In the genomic region with DNA sequence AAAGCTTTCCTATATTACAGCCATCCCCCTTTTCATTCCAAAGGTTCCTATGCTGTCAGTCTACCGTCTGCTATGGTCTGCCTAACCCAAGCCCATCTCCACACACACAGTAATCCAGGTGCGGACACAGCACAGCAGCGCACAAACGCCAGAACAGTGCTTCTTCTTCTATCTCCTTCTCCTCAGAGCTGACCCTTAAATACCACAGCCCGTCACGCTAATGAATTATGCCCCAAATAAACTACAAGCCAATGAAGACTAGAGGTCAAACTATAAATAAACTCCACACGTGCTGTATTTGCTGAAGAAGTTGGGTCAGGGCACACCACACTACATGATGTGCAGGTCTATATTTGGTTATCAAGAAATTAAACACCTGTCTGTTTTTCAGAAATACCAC, we compare ENCODE assay signal across 29 cellular contexts.
DNase-seq lines count a peak whose midpoint lies in the region; ATAC-seq, FAIRE-seq and TF ChIP-seq lines count a peak whose summit lies in the region.
"Had no signal": no experiment of that assay in that cellular context is flagged by ENCODE, and none has a peak within 500 bp of the region (broad histone marks: within the 10 kb centered on the region; RNA-seq: fewer than 3 reads in every experiment).

No MANE protein-coding gene starts in this region.

- no peak overlapping the region for H2AFZ ChIP-seq in GM12878 (ENCODE audit: control insufficient read depth, low read depth, low read length)

- no peak for TF ChIP-seq RAD21 in GM12878 (IDR thresholded peaks at IDR 0.05; ENCODE audit: insufficient read depth, low read depth, low read length)

- no TSS peak for BruUV-seq in GM12878 (replicated peaks; lab: Mats Ljungman, UMichigan)

- H3K27me3 ChIP-seq in H7 (ENCODE audit: control insufficient read depth, insufficient read depth, low read length) (no peaks in the 10 kb centered on the region), GM12878 (replicated peaks in 1 of 2; ENCODE audit: control insufficient read depth in 2 of 2, insufficient read depth in 2 of 2, low read length in 1 of 2) (no peaks in the 10 kb centered on the region), right cardiac atrium (ENCODE audit: control insufficient read depth, insufficient read depth) (no peaks in the 10 kb centered on the region), right lobe of liver (no peaks in the 10 kb centered on the region), stomach (no peaks in the 10 kb centered on the region)
- H3K27me3 ChIP-seq: esophagus muscularis mucosa, MG63, testis had no signal

- H3K27ac ChIP-seq in GM12878 (ENCODE audit: control insufficient read depth, insufficient read depth) (no peak overlapping the region), right cardiac atrium (ENCODE audit: low read length) (peak overlapping the region; percentile 94), right lobe of liver (no peak overlapping the region), stomach (no peak overlapping the region)
- H3K27ac ChIP-seq: esophagus muscularis mucosa, testis had no signal

- RAD21 ChIA-PET in GM12878 (lab: Charles Lee; ENCODE audit: unreplicated experiment): interaction anchor here (0.8 kb wide), 1 partner anchor 9 kb away, joined by 4 read pairs; no protein-coding TSS in a partner anchor

- H3K9me3 ChIP-seq in GM12878 (replicated peaks; ENCODE audit: control insufficient read depth, insufficient read depth, low read length) (no peaks in the 10 kb centered on the region), right cardiac atrium (ENCODE audit: control insufficient read depth, low read length) (no peaks in the 10 kb centered on the region), right lobe of liver (no peaks in the 10 kb centered on the region), stomach (no peaks in the 10 kb centered on the region)
- H3K9me3 ChIP-seq: esophagus muscularis mucosa, MG63, testis had no signal

- TF ChIP-seq POLR2A in GM12878 (IDR thresholded peaks at IDR 0.05; ENCODE audit: low read depth, low read length): no peak
- no peak for TF ChIP-seq POLR2A in right lobe of liver (IDR thresholded peaks at IDR 0.05)
- no peak for TF ChIP-seq POLR2A in stomach (IDR thresholded peaks at IDR 0.05)

- no peak for TF ChIP-seq CTCF in GM12864 (IDR thresholded peaks at IDR 0.05; ENCODE audit: low read depth, low read length, missing control alignments)
- no peak for TF ChIP-seq CTCF in GM12878 (IDR thresholded peaks at IDR 0.05 in 2 of 3, conservative IDR thresholded peaks at IDR 0.05 in 1 of 3; ENCODE audit: control insufficient read depth in 2 of 3, extremely low read depth in 1 of 3, insufficient read depth in 1 of 3, low read depth in 3 of 3, low read length in 3 of 3)
- TF ChIP-seq CTCF in right lobe of liver (IDR thresholded peaks at IDR 0.05): no peak
- TF ChIP-seq CTCF in stomach (IDR thresholded peaks at IDR 0.05): no peak

- ATAC-seq in GM12878: no peak; the same call in 2 of the 3 replicates
- ATAC-seq in right cardiac atrium: peak; percentile 54 to 76
- ATAC-seq in right lobe of liver: no peak
- ATAC-seq: natural killer cell, SK-N-SH treated with all-trans-retinoic acid at 6 μM for 48 hours, T-helper 17 cell had no signal

- POLR2A ChIA-PET in GM12878 (lab: Charles Lee): interaction anchor here (0.6 kb wide), 1 partner anchor 33 kb away, joined by 3 read pairs; no protein-coding TSS in a partner anchor

- no peak overlapping the region for H3K9ac ChIP-seq in GM12878 (ENCODE audit: control insufficient read depth, insufficient read depth, low read length)

- peak; percentile 60 for DNase-seq in GM12864 (ENCODE audit: low read depth)
- DNase-seq in H7: peak; percentile 15
- no peak for DNase-seq in GM12878 (ENCODE audit: low read depth, low spot score)
- peak in 1 of 3 donors; percentile 41 for DNase-seq in right cardiac atrium
- DNase-seq in right lobe of liver: no peak
- DNase-seq in kidney glomerular epithelial cell (lab: John Stamatoyannopoulos, UW): no peak
- no peak for DNase-seq in stomach
- DNase-seq in superior temporal gyrus (ENCODE audit: extremely low spot score): no peak
- DNase-seq: activated CD4-positive, alpha-beta memory T cell treated with anti-CD3 and anti-CD28 coated beads for 36 hours; activated CD8-positive, alpha-beta memory T cell treated with anti-CD3 and anti-CD28 coated beads, Interleukin-2, amount 50 U/mL, for 4 hours; activated naive CD4-positive, alpha-beta T cell treated with Interleukin-2 at 50 U/mL for 16 hours; Calu3; DND-41; foreskin fibroblast; KG1; MG63; natural killer cell; NCI-H1930; NCI-H2171 treated with DMSO at 0.1 percent for 48 hours; NCI-H510A treated with DMSO at 0.1 percent for 48 hours; OCI-M1; small intestine; stimulated activated naive CD4-positive, alpha-beta T cell; T-helper 17 cell; testis had no signal

- CTCF ChIA-PET in GM12878 (lab: Yijun Ruan, JAX): interaction anchor here (1.2 to 1.3 kb wide), 2 partner anchors 10 kb away, joined by 3 to 4 read pairs; no protein-coding TSS in a partner anchor

- peaks cover 9% of the 10 kb centered on the region for H3K4me1 ChIP-seq in GM12878 (ENCODE audit: control insufficient read depth, insufficient read depth, low read length)
- peaks cover 7% of the 10 kb centered on the region for H3K4me1 ChIP-seq in right cardiac atrium (ENCODE audit: control insufficient read depth, insufficient read depth, low read length)
- H3K4me1 ChIP-seq in right lobe of liver: peaks cover 0 to 14% (median 4%) of the 10 kb centered on the region in 4 donors
- peaks cover 0 to 14% (median 3%) of the 10 kb centered on the region in 4 donors for H3K4me1 ChIP-seq in stomach
- H3K4me1 ChIP-seq: testis had no signal

- intact Hi-C loops in GM12878 (cut with micrococcal nuclease; ENCODE audit: unreplicated experiment) (no loop called here), right cardiac atrium (cut with DNase I) (loop anchor here in 1 of 4 donors (10.0 kb wide), 1 partner anchor 65 kb away; no protein-coding TSS in a partner anchor), right lobe of liver (cut with DNase I) (no loop called here), stomach (cut with DNase I; ENCODE audit: low total_unique reads) (no loop called here)

- WGBS in GM12878 (ENCODE audit: insufficient coverage, insufficient replicate concordance, low lambda C conversion rate, missing lambda C conversion rate): 26% methylated on average over 7 of the region's 7 CpGs
- 64% methylated on average over 7 of the region's 7 CpGs for WGBS in right cardiac atrium
- 82% methylated on average over 7 of the region's 7 CpGs for WGBS in right lobe of liver (ENCODE audit: insufficient coverage, low coverage, low lambda C conversion rate, missing lambda C conversion rate)
- 77 to 84% (median 79%) methylated on average over 7 of the region's 7 CpGs for WGBS in stomach, 5 donors

- H3K79me2 ChIP-seq in GM12878 (ENCODE audit: control insufficient read depth, insufficient read depth, low read length): peaks cover 4% of the 10 kb centered on the region; the same call in 1 of the 2 replicates

- H3K36me3 ChIP-seq in H7 (replicated peaks; ENCODE audit: control insufficient read depth, insufficient read depth, low read length) (no peaks in the 10 kb centered on the region), GM12878 (ENCODE audit: control insufficient read depth in 2 of 2, insufficient read depth in 2 of 2, low read length in 1 of 2) (no peaks in the 10 kb centered on the region), right lobe of liver (no peaks in the 10 kb centered on the region), stomach (no peaks in the 10 kb centered on the region)
- H3K36me3 ChIP-seq: esophagus muscularis mucosa, MG63 had no signal

- TF ChIP-seq EP300 in GM12878 (IDR thresholded peaks at IDR 0.05; ENCODE audit: borderline replicate concordance in 1 of 2, control insufficient read depth in 1 of 2, low read depth in 2 of 2, low read length in 2 of 2) (no peak), stomach (IDR thresholded peaks at IDR 0.05) (no peak)

- H3K4me3 ChIP-seq in GM12864 (ENCODE audit: low read depth, low read length) (peak overlapping the region; percentile 25; the same call in 1 of the 2 replicates), H7 (ENCODE audit: insufficient read depth, low read depth, low read length) (no peak overlapping the region), GM12878 (no peak overlapping the region), right cardiac atrium (ENCODE audit: low read length) (peak overlapping the region; percentile 36), right lobe of liver (no peak overlapping the region), stomach (no peak overlapping the region)
- H3K4me3 ChIP-seq: esophagus muscularis mucosa, MG63, testis had no signal

- 0 out of 2 replicates have a peak overlapping the region, but pooled peaks have one; percentile 29 for H3K4me2 ChIP-seq in GM12878 (ENCODE audit: control insufficient read depth, insufficient read depth)

- peak; percentile 44 for FAIRE-seq in GM12878 (lab: Jason Lieb, UNC)
- FAIRE-seq: A204.1, small intestine, TTC549 had no signal

- H4K20me1 ChIP-seq in GM12878 (ENCODE audit: control insufficient read depth, insufficient read depth): no peaks in the 10 kb centered on the region

- in situ Hi-C loops in GM12878 (cut with MboI): no loop called here

- SMC1A ChIA-PET in GM12878 (lab: Charles Lee; ENCODE audit: uncharacterized antibody, unreplicated experiment): interaction anchor here (1.1 to 1.2 kb wide), 2 partner anchors 9 to 38 kb away, joined by 4 read pairs; no protein-coding TSS in a partner anchor

TF ChIP-seq in GM12878, 131 proteins besides CTCF, POLR2A, EP300 and RAD21:
- TF ChIP-seq CEBPB (IDR thresholded peaks at IDR 0.05; ENCODE audit: borderline replicate concordance in 1 of 2, low read depth in 2 of 2, low read length in 2 of 2) (no peak), BHLHE40 (IDR thresholded peaks at IDR 0.05; ENCODE audit: borderline replicate concordance in 1 of 2, low read depth in 2 of 2, low read length in 1 of 2) (peak in 1 of 2 experiments; percentile 30; a peak in 1 of 4 replicates), MEF2A (IDR thresholded peaks at IDR 0.05; ENCODE audit: insufficient read depth, low read depth, low read length) (0 out of 2 replicates have a peak, but pooled peaks have one; percentile 23), POLR2AphosphoS5 (IDR thresholded peaks at IDR 0.05; ENCODE audit: low read length) (no peak), NR2C1 (IDR thresholded peaks at IDR 0.05) (no peak), IRF4 (IDR thresholded peaks at IDR 0.05; ENCODE audit: low read depth, low read length) (no peak), RBBP5 (conservative IDR thresholded peaks at IDR 0.05) (no peak)

Comparison
In these comparisons a context has a peak if more than half of its experiments do, and no peak if none do; other contexts are left out.
1. DNase-seq: peak in GM12864 (single experiment) and H7 (single experiment); none in GM12878 (single experiment), right lobe of liver (0 of 3), kidney glomerular epithelial cell (single experiment), stomach (single experiment) and superior temporal gyrus (single experiment).
2. H3K4me3 ChIP-seq: peak in GM12864 (single experiment) and right cardiac atrium (single experiment); none in H7 (single experiment), GM12878 (single experiment), right lobe of liver (0 of 3) and stomach (0 of 4).
3. ATAC-seq: peak in right cardiac atrium (2 of 2); none in GM12878 (single experiment) and right lobe of liver (0 of 4).